ENCODE assay signal across 19 cellular contexts in genomic region chr17:7098802-7099459, GRCh38. TPM values are rescaled to one million over a fixed set of nuclear protein-coding genes. Genes with fewer than 3 reads are reported as not detected.
DNase-seq lines count a peak whose midpoint lies in the region; ATAC-seq and TF ChIP-seq lines count a peak whose summit lies in the region.
"Had no signal": no experiment of that assay in that cellular context is flagged by ENCODE, and none has a peak within 500 bp of the region (broad histone marks: within the 10 kb centered on the region; RNA-seq: fewer than 3 reads in every experiment).

No MANE protein-coding gene starts in this region.

- intact Hi-C loops in cardiac septum (cut with DNase I) (no loop called here), CD14-positive monocyte (cut with micrococcal nuclease) (loop anchor here (5.0 kb wide), 2 partner anchors 37 to 47 kb away; no protein-coding TSS in a partner anchor), upper lobe of right lung (cut with DNase I) (no loop called here)
- intact Hi-C loops in dendritic cell treated with granulocyte-macrophage colony-stimulating factor and Interleukin-4, amounts not matched to agents 40 ng/mL and 50 ng/mL, for 4 days (cut with micrococcal nuclease) = no loop called here

- peaks cover 0 to 5% (median 1%) of the 10 kb centered on the region in 3 donors for H3K27me3 Mint-ChIP-seq in CD14-positive monocyte (ENCODE audit: low read depth in 3 of 3)
- peaks cover 6% of the 10 kb centered on the region for H3K27me3 Mint-ChIP-seq in dendritic cell treated with granulocyte-macrophage colony-stimulating factor and Interleukin-4, amounts not matched to agents 40 ng/mL and 50 ng/mL, for 4 days

- H3K4me3 Mint-ChIP-seq in CD14-positive monocyte = peak overlapping the region; percentile 28 to 35
- H3K4me3 Mint-ChIP-seq in dendritic cell treated with granulocyte-macrophage colony-stimulating factor and Interleukin-4, amounts not matched to agents 40 ng/mL and 50 ng/mL, for 4 days = no peak overlapping the region
- H3K4me3 Mint-ChIP-seq: CD8-positive, alpha-beta T cell had no signal

- H3K27ac Mint-ChIP-seq in CD14-positive monocyte = peak overlapping the region; percentile 73 to 94 (median 82)
- H3K27ac Mint-ChIP-seq in dendritic cell treated with granulocyte-macrophage colony-stimulating factor and Interleukin-4, amounts not matched to agents 40 ng/mL and 50 ng/mL, for 4 days = peak overlapping the region; percentile 65
- H3K27ac Mint-ChIP-seq: CD8-positive, alpha-beta T cell had no signal

- H3K9me3 Mint-ChIP-seq in CD14-positive monocyte = peaks cover 0 to 2% (median 0%) of the 10 kb centered on the region in 7 donors
- no peaks in the 10 kb centered on the region for H3K9me3 Mint-ChIP-seq in dendritic cell treated with granulocyte-macrophage colony-stimulating factor and Interleukin-4, amounts not matched to agents 40 ng/mL and 50 ng/mL, for 4 days
- H3K9me3 Mint-ChIP-seq: CD8-positive, alpha-beta T cell; IgD-negative memory B cell had no signal

- H3K4me1 ChIP-seq in right atrium auricular region = no peaks in the 10 kb centered on the region
- H3K4me1 ChIP-seq in upper lobe of right lung = no peaks in the 10 kb centered on the region

- DNase-seq in cardiac septum (ENCODE audit: low spot score) = peak; percentile 1
- no peak for DNase-seq in right atrium auricular region (ENCODE audit: low spot score)
- DNase-seq in CD14-positive monocyte (ENCODE audit: low spot score) = peak; percentile 66
- DNase-seq in upper lobe of right lung = no peak
- no peak for DNase-seq in SIG-M5 (lab: John Stamatoyannopoulos, UW)
- DNase-seq: ACHN; C1 segment of cervical spinal cord; CD8-positive, alpha-beta T cell; COR-L47; DMS153; DMS79 treated with DMSO at 0.1 percent for 48 hours; EL; GM23248 had no signal

- peak; percentile 49 for ATAC-seq in upper lobe of right lung
- ATAC-seq in HG03520 (IDR thresholded peaks at IDR 0.05; ENCODE audit: unreplicated experiment) = no peak
- ATAC-seq: CD8-positive, alpha-beta T cell; HCT116 had no signal

- H3K27ac ChIP-seq in right atrium auricular region (no peak overlapping the region), upper lobe of right lung (no peak overlapping the region)
- H3K27ac ChIP-seq: GM23248 had no signal

- no peaks in the 10 kb centered on the region for H3K27me3 ChIP-seq in right atrium auricular region
- no peaks in the 10 kb centered on the region for H3K27me3 ChIP-seq in upper lobe of right lung

- no peaks in the 10 kb centered on the region for H3K36me3 ChIP-seq in right atrium auricular region
- no peaks in the 10 kb centered on the region for H3K36me3 ChIP-seq in upper lobe of right lung

- H3K4me3 ChIP-seq in right atrium auricular region (no peak overlapping the region), upper lobe of right lung (no peak overlapping the region)
- H3K4me3 ChIP-seq: GM23248 had no signal

- TF ChIP-seq CTCF in right atrium auricular region (IDR thresholded peaks at IDR 0.05) = no peak
- TF ChIP-seq CTCF in CD14-positive monocyte (IDR thresholded peaks at IDR 0.05) = no peak
- TF ChIP-seq CTCF in upper lobe of right lung (IDR thresholded peaks at IDR 0.05) = no peak

- no peaks in the 10 kb centered on the region for H3K9me3 ChIP-seq in right atrium auricular region
- no peaks in the 10 kb centered on the region for H3K9me3 ChIP-seq in upper lobe of right lung

- peaks cover 29 to 48% of the 10 kb centered on the region in 2 donors for H3K36me3 Mint-ChIP-seq in CD14-positive monocyte
- H3K36me3 Mint-ChIP-seq in dendritic cell treated with granulocyte-macrophage colony-stimulating factor and Interleukin-4, amounts not matched to agents 40 ng/mL and 50 ng/mL, for 4 days (ENCODE audit: low read depth) = peaks cover 15% of the 10 kb centered on the region
- H3K36me3 Mint-ChIP-seq: CD8-positive, alpha-beta T cell; IgD-negative memory B cell had no signal

- H3K4me1 Mint-ChIP-seq in CD14-positive monocyte = peaks cover 75% of the 10 kb centered on the region
- peaks cover 87% of the 10 kb centered on the region for H3K4me1 Mint-ChIP-seq in dendritic cell treated with granulocyte-macrophage colony-stimulating factor and Interleukin-4, amounts not matched to agents 40 ng/mL and 50 ng/mL, for 4 days (ENCODE audit: low read depth)

RNA-seq across cellular contexts. Expression of gene ASGR2, which starts 15.7 kb away (rescaled TPM):
- total RNA-seq in cardiac septum (0.24 TPM), right atrium auricular region (under 1 TPM in 1 of 2 donors, not detected in 1; 0.33 TPM), upper lobe of right lung (1.3 TPM)
- 10 to 100 TPM; 53.3 to 78.3 TPM for polyA plus RNA-seq in CD14-positive monocyte
- total RNA-seq: A172; CD8-positive, alpha-beta T cell; GM23248; HT-29 had no signal
- polyA plus RNA-seq: GM23248 had no signal

RNA-seq across cellular contexts. Expression of gene CLEC10A, which starts 18.9 kb away (rescaled TPM):
- total RNA-seq in cardiac septum (3.0 TPM), right atrium auricular region (1 to 10 TPM; 1.4 to 3.6 TPM), upper lobe of right lung (12.6 TPM)
- polyA plus RNA-seq in CD14-positive monocyte = 10 to 100 TPM; 22.7 to 61.9 TPM
- total RNA-seq: A172; CD8-positive, alpha-beta T cell; GM23248; HT-29 had no signal
- polyA plus RNA-seq: GM23248, IgD-negative memory B cell had no signal

RNA-seq across cellular contexts. Expression of gene SLC16A11, which starts 55.0 kb away (rescaled TPM):
- total RNA-seq in cardiac septum (1.1 TPM), right atrium auricular region (1 to 10 TPM; 1.9 to 3.4 TPM), upper lobe of right lung (6.8 TPM)
- not detected for polyA plus RNA-seq in CD14-positive monocyte
- total RNA-seq: A172, GM23248, HT-29 had no signal

Comparison
In these comparisons a context has a peak if more than half of its experiments do, and no peak if none do; other contexts are left out.
1. DNase-seq: peak in cardiac septum (single experiment) and CD14-positive monocyte (single experiment); none in right atrium auricular region (single experiment), upper lobe of right lung (single experiment) and SIG-M5 (single experiment).
2. intact Hi-C loops: an anchor here in CD14-positive monocyte (5.0 kb wide); none called in cardiac septum, dendritic cell treated with granulocyte-macrophage colony-stimulating factor and Interleukin-4, amounts not matched to agents 40 ng/mL and 50 ng/mL, for 4 days and upper lobe of right lung.